In genomic region chr16:30377050-30377811, GRCh38 we compare ENCODE assay signal across 1 cellular context.
TF ChIP-seq lines count a peak whose summit lies in the region.

No MANE protein-coding gene starts in this region.

TF ChIP-seq in K562, 482 proteins besides CTCF, POLR2A, EP300 and RAD21 (continues in another document):
- TF ChIP-seq LARP7 (IDR thresholded peaks at IDR 0.05) (no peak), USF1 (CRISPR knock-in tag; IDR thresholded peaks at IDR 0.05) (peak; percentile 45; the same call in 1 of the 2 replicates), RCOR1 (IDR thresholded peaks at IDR 0.05; ENCODE audit: borderline replicate concordance in 1 of 2, low read depth in 2 of 2, low read length in 2 of 2) (0 out of 4 replicates have a peak, but pooled peaks of 1 of the 2 experiments have one; percentile 2), POLR2AphosphoS5 (IDR thresholded peaks at IDR 0.05; ENCODE audit: control insufficient read depth, insufficient read depth, low read depth, low read length) (peak; percentile 17; the same call in 1 of the 2 replicates), ZNF239 (CRISPR knock-in tag; IDR thresholded peaks at IDR 0.05) (no peak), ZBTB40 (IDR thresholded peaks at IDR 0.05) (peak; percentile 37; the same call in 1 of the 2 replicates), ZBTB40 (CRISPR knock-in tag; IDR thresholded peaks at IDR 0.05) (no peak), EP400 (IDR thresholded peaks at IDR 0.05) (peak; percentile 16; the same call in 1 of the 2 replicates), DPF2 (IDR thresholded peaks at IDR 0.05) (peak; percentile 32; the same call in 1 of the 2 replicates), NR2F6 (CRISPR knock-in tag; IDR thresholded peaks at IDR 0.05) (no peak), BRD9 (IDR thresholded peaks at IDR 0.05; ENCODE audit: low read depth, partially characterized antibody) (peak; percentile 30), ARID4B (CRISPR knock-in tag; IDR thresholded peaks at IDR 0.05) (no peak), ID3 (CRISPR knock-in tag; IDR thresholded peaks at IDR 0.05) (no peak), ID3 (tag; IDR thresholded peaks at IDR 0.05) (0 out of 2 replicates have a peak, but pooled peaks have one; percentile 7), EZH2 (IDR thresholded peaks at IDR 0.05; ENCODE audit: borderline replicate concordance, low read depth, low read length) (no peak), SIN3A (IDR thresholded peaks at IDR 0.05; ENCODE audit: borderline replicate concordance in 2 of 2, control insufficient read depth in 1 of 2, low read depth in 2 of 2, low read length in 2 of 2) (no peak), SMARCA4 (IDR thresholded peaks at IDR 0.05) (peak; percentile 9; the same call in 1 of the 2 replicates), FOSL1 (tag; conservative IDR thresholded peaks at IDR 0.05) (0 out of 2 replicates have a peak, but pooled peaks have one; percentile 1), NFIC (IDR thresholded peaks at IDR 0.05) (0 out of 2 replicates have a peak, but pooled peaks have one; percentile 47), CC2D1A (IDR thresholded peaks at IDR 0.05) (peak; percentile 13; the same call in 1 of the 2 replicates), ATF6 (CRISPR knock-in tag; IDR thresholded peaks at IDR 0.05) (no peak), ZNF143 (CRISPR knock-in tag; IDR thresholded peaks at IDR 0.05) (peak; percentile 44; the same call in 1 of the 2 replicates), TRIM25 (IDR thresholded peaks at IDR 0.05; ENCODE audit: borderline replicate concordance) (no peak), HNRNPK (IDR thresholded peaks at IDR 0.05; ENCODE audit: low read depth, low read length, poor library complexity, severe bottlenecking) (no peak), TAF1 (IDR thresholded peaks at IDR 0.05; ENCODE audit: control insufficient read depth, extremely low read depth, insufficient read depth, low read length, severe bottlenecking) (no peak), MEF2D (tag; conservative IDR thresholded peaks at IDR 0.05; ENCODE audit: low read depth) (0 out of 2 replicates have a peak, but pooled peaks have one; percentile 32), HMGXB4 (CRISPR knock-in tag; IDR thresholded peaks at IDR 0.05) (0 out of 2 replicates have a peak, but pooled peaks have one; percentile 33), E2F5 (CRISPR knock-in tag; IDR thresholded peaks at IDR 0.05) (no peak), FOXA3 (CRISPR knock-in tag; conservative IDR thresholded peaks at IDR 0.05 in 1 of 2, IDR thresholded peaks at IDR 0.05 in 1 of 2) (0 out of 4 replicates have a peak, but pooled peaks of 1 of the 2 experiments have one; percentile 31), FOXJ3 (CRISPR knock-in tag; IDR thresholded peaks at IDR 0.05) (no peak), RNF2 (IDR thresholded peaks at IDR 0.05) (no peak), ZNF655 (CRISPR knock-in tag; IDR thresholded peaks at IDR 0.05) (no peak), ELF2 (CRISPR knock-in tag; IDR thresholded peaks at IDR 0.05) (0 out of 2 replicates have a peak, but pooled peaks have one; percentile 7), NFRKB (IDR thresholded peaks at IDR 0.05; ENCODE audit: low read depth) (peak; percentile 53; the same call in 1 of the 2 replicates)
